ENCODE assay signal across 23 cellular contexts in the genomic region with DNA sequence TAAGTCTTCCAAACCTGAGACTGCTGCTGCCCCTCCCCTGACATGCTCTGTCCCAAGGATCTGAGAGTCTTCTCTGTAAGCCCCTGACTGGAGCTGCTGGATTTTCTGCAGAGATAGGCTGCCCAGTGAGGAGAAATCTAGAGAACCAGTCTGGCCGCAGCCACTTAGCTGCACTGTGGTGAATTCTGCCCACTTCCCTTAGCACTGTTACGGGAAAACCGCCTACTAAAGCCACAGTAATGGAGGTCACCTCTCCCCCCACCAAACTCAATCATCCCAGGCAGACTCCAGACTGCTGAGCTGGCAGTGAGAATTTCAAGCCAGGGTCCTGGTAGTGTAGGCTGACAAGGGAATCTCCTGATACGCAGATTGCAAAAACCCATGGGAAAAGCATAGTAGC.
DNase-seq lines count a peak whose midpoint lies in the region; ATAC-seq lines count a peak whose summit lies in the region.
"Had no signal": no experiment of that assay in that cellular context is flagged by ENCODE, and none has a peak within 500 bp of the region (broad histone marks: within the 10 kb centered on the region; RNA-seq: fewer than 3 reads in every experiment).

No MANE protein-coding gene starts in this region.

- H3K27ac Mint-ChIP-seq in activated CD4-positive, alpha-beta memory T cell treated with anti-CD3 and anti-CD28 coated beads, Interleukin-2, amount 10 ng/mL, durations not matched to agents 7 days and 5 days, result no peak overlapping the region
- H3K27ac Mint-ChIP-seq: activated naive CD4-positive, alpha-beta T cell treated with anti-CD3 and anti-CD28 coated beads for 36 hours; endodermal cell; neural progenitor cell; T-helper 17 cell had no signal

- POLR2A ChIA-PET in activated CD4-positive, alpha-beta memory T cell treated with anti-CD3 and anti-CD28 coated beads, Interleukin-2, amount 10 ng/mL, durations not matched to agents 7 days and 5 days (lab: Charles Lee), result no interaction called here

- H3K4me3 Mint-ChIP-seq in activated CD4-positive, alpha-beta memory T cell treated with anti-CD3 and anti-CD28 coated beads, Interleukin-2, amount 10 ng/mL, durations not matched to agents 7 days and 5 days, result no peak overlapping the region
- H3K4me3 Mint-ChIP-seq: activated naive CD4-positive, alpha-beta T cell treated with anti-CD3 and anti-CD28 coated beads for 36 hours; endodermal cell; neural progenitor cell; T-helper 17 cell had no signal

- H3K9me3 Mint-ChIP-seq in activated CD4-positive, alpha-beta memory T cell treated with anti-CD3 and anti-CD28 coated beads, Interleukin-2, amount 10 ng/mL, durations not matched to agents 7 days and 5 days, result no peaks in the 10 kb centered on the region
- H3K9me3 Mint-ChIP-seq: activated naive CD4-positive, alpha-beta T cell treated with anti-CD3 and anti-CD28 coated beads for 36 hours; endodermal cell; neural progenitor cell had no signal

- DNase-seq in activated CD4-positive, alpha-beta memory T cell treated with anti-CD3 and anti-CD28 coated beads, Interleukin-2, amount 10 ng/mL, durations not matched to agents 7 days and 5 days, result peak; percentile 24
- DNase-seq in NCI-H1436 treated with DMSO at 0.1 percent for 48 hours (lab: John Stamatoyannopoulos, UW), result no peak
- DNase-seq in activated CD4-positive, CD25-positive, alpha-beta regulatory T cell treated with anti-CD3 and anti-CD28 coated beads, Interleukin-2, amount 50 U/mL, for 72 hours, result no peak
- no peak for DNase-seq in midbrain (lab: John Stamatoyannopoulos, UW)
- DNase-seq: activated CD4-positive, alpha-beta T cell treated with anti-CD3 and anti-CD28 coated beads for 1 hour; activated naive CD4-positive, alpha-beta T cell treated with anti-CD3 and anti-CD28 coated beads for 36 hours; Caco-2; endodermal cell; HCEC 1CT; hippocampal formation; kidney glomerular epithelial cell; MM.1S; NCI-H2029; NCI-H510A treated with DMSO at 0.1 percent for 48 hours; psoas muscle; SHP77; T-helper 17 cell; tibial artery had no signal

- H3K36me3 Mint-ChIP-seq in activated CD4-positive, alpha-beta memory T cell treated with anti-CD3 and anti-CD28 coated beads, Interleukin-2, amount 10 ng/mL, durations not matched to agents 7 days and 5 days (ENCODE audit: low read depth), result no peaks in the 10 kb centered on the region
- H3K36me3 Mint-ChIP-seq: neural progenitor cell had no signal

- H3K27me3 Mint-ChIP-seq in activated CD4-positive, alpha-beta memory T cell treated with anti-CD3 and anti-CD28 coated beads, Interleukin-2, amount 10 ng/mL, durations not matched to agents 7 days and 5 days, result no peaks in the 10 kb centered on the region
- H3K27me3 Mint-ChIP-seq: T-helper 17 cell had no signal

- CTCF ChIA-PET in activated CD4-positive, alpha-beta memory T cell treated with anti-CD3 and anti-CD28 coated beads, Interleukin-2, amount 10 ng/mL, durations not matched to agents 7 days and 5 days (lab: Charles Lee), result no interaction called here

- ATAC-seq in GM19397 (IDR thresholded peaks at IDR 0.05; ENCODE audit: unreplicated experiment), result peak; percentile 88
- peak; percentile 90 for ATAC-seq in HG02623 (IDR thresholded peaks at IDR 0.05; ENCODE audit: unreplicated experiment)
- ATAC-seq in HG03432 (IDR thresholded peaks at IDR 0.05; ENCODE audit: unreplicated experiment), result peak; percentile 93
- no peak for ATAC-seq in GM19467 (IDR thresholded peaks at IDR 0.05; ENCODE audit: unreplicated experiment)
- ATAC-seq: psoas muscle, T-helper 17 cell had no signal

- H3K4me1 Mint-ChIP-seq in activated CD4-positive, alpha-beta memory T cell treated with anti-CD3 and anti-CD28 coated beads, Interleukin-2, amount 10 ng/mL, durations not matched to agents 7 days and 5 days, result peaks cover 13% of the 10 kb centered on the region
- H3K4me1 Mint-ChIP-seq: endodermal cell, neural progenitor cell had no signal
